ENCODE assay signal across 2 cellular contexts in the genomic region with DNA sequence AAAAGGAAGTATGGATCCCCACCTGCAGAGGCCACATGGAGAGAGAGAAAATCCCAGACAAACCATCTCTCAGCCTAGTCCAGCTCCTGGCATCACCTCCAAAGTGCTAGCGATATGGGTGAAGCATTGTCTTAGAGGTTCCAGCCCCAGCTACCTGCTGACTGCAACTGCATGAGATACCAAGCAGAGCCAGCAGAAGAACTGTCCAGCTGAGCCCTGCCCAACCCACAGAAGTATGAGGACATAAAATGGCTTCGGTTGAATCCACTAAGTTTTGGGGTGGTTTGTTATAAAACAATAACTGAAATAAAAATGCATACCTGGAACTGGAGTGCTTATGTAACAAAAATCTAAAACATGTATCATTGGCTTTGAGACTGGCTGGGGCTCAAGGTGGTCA.
A peak's percentile ranks its signal among the peaks of the same experiment; 100 is the strongest.
TF ChIP-seq lines count a peak whose summit lies in the region.

No MANE protein-coding gene starts in this region.

TF ChIP-seq in GM23338, 12 proteins besides CTCF, POLR2A, EP300 and RAD21:
- TF ChIP-seq, protein P1, sequence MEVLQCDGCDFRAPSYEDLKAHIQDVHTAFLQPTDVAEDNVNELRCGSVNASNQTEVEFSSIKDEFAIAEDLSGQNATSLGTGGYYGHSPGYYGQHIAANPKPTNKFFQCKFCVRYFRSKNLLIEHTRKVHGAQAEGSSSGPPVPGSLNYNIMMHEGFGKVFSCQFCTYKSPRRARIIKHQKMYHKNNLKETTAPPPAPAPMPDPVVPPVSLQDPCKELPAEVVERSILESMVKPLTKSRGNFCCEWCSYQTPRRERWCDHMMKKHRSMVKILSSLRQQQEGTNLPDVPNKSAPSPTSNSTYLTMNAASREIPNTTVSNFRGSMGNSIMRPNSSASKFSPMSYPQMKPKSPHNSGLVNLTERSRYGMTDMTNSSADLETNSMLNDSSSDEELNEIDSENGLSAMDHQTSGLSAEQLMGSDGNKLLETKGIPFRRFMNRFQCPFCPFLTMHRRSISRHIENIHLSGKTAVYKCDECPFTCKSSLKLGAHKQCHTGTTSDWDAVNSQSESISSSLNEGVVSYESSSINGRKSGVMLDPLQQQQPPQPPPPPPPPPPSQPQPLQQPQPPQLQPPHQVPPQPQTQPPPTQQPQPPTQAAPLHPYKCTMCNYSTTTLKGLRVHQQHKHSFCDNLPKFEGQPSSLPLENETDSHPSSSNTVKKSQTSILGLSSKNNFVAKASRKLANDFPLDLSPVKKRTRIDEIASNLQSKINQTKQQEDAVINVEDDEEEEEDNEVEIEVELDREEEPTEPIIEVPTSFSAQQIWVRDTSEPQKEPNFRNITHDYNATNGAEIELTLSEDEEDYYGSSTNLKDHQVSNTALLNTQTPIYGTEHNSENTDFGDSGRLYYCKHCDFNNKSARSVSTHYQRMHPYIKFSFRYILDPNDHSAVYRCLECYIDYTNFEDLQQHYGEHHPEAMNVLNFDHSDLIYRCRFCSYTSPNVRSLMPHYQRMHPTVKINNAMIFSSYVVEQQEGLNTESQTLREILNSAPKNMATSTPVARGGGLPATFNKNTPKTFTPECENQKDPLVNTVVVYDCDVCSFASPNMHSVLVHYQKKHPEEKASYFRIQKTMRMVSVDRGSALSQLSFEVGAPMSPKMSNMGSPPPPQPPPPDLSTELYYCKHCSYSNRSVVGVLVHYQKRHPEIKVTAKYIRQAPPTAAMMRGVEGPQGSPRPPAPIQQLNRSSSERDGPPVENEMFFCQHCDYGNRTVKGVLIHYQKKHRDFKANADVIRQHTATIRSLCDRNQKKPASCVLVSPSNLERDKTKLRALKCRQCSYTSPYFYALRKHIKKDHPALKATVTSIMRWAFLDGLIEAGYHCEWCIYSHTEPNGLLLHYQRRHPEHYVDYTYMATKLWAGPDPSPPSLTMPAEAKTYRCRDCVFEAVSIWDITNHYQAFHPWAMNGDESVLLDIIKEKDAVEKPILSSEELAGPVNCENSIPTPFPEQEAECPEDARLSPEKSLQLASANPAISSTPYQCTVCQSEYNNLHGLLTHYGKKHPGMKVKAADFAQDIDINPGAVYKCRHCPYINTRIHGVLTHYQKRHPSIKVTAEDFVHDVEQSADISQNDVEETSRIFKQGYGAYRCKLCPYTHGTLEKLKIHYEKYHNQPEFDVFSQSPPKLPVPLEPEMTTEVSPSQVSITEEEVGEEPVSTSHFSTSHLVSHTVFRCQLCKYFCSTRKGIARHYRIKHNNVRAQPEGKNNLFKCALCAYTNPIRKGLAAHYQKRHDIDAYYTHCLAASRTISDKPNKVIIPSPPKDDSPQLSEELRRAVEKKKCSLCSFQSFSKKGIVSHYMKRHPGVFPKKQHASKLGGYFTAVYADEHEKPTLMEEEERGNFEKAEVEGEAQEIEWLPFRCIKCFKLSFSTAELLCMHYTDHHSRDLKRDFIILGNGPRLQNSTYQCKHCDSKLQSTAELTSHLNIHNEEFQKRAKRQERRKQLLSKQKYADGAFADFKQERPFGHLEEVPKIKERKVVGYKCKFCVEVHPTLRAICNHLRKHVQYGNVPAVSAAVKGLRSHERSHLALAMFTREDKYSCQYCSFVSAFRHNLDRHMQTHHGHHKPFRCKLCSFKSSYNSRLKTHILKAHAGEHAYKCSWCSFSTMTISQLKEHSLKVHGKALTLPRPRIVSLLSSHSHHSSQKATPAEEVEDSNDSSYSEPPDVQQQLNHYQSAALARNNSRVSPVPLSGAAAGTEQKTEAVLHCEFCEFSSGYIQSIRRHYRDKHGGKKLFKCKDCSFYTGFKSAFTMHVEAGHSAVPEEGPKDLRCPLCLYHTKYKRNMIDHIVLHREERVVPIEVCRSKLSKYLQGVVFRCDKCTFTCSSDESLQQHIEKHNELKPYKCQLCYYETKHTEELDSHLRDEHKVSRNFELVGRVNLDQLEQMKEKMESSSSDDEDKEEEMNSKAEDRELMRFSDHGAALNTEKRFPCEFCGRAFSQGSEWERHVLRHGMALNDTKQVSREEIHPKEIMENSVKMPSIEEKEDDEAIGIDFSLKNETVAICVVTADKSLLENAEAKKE (CRISPR knock-in tag; IDR thresholded peaks at IDR 0.05) = no peak
- TF ChIP-seq STAT1 (IDR thresholded peaks at IDR 0.05; ENCODE audit: unreplicated experiment) (no peak), POLR2AphosphoS5 (IDR thresholded peaks at IDR 0.05; ENCODE audit: low read depth) (no peak), EZH2phosphoT487 (IDR thresholded peaks at IDR 0.05; ENCODE audit: unreplicated experiment) (no peak), EZH2 (IDR thresholded peaks at IDR 0.05; ENCODE audit: low read depth, unreplicated experiment) (no peak), ZNF331 (CRISPR knock-in tag; IDR thresholded peaks at IDR 0.05; ENCODE audit: low read depth) (peak; percentile 82)
- TF ChIP-seq, protein P2, sequence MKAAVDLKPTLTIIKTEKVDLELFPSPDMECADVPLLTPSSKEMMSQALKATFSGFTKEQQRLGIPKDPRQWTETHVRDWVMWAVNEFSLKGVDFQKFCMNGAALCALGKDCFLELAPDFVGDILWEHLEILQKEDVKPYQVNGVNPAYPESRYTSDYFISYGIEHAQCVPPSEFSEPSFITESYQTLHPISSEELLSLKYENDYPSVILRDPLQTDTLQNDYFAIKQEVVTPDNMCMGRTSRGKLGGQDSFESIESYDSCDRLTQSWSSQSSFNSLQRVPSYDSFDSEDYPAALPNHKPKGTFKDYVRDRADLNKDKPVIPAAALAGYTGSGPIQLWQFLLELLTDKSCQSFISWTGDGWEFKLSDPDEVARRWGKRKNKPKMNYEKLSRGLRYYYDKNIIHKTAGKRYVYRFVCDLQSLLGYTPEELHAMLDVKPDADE (IDR thresholded peaks at IDR 0.05) = no peak

TF ChIP-seq in H1, 55 proteins besides CTCF, POLR2A, EP300 and RAD21:
- TF ChIP-seq POU5F1 (IDR thresholded peaks at IDR 0.05; ENCODE audit: low read depth, low read length) (no peak), TAF1 (IDR thresholded peaks at IDR 0.05; ENCODE audit: low read depth, low read length) (no peak), KDM5A (IDR thresholded peaks at IDR 0.05; ENCODE audit: low read length) (no peak), SP2 (IDR thresholded peaks at IDR 0.05; ENCODE audit: low read length) (no peak), SIN3A (conservative IDR thresholded peaks at IDR 0.05 in 1 of 2, IDR thresholded peaks at IDR 0.05 in 1 of 2; ENCODE audit: low read depth in 1 of 2, low read length in 2 of 2) (no peak), JUN (IDR thresholded peaks at IDR 0.05; ENCODE audit: low read depth, low read length) (no peak), SIX5 (IDR thresholded peaks at IDR 0.05; ENCODE audit: low read depth, low read length) (no peak), JUND (IDR thresholded peaks at IDR 0.05; ENCODE audit: low read length) (no peak), RBBP5 (IDR thresholded peaks at IDR 0.05; ENCODE audit: borderline replicate concordance, low read depth, low read length) (no peak), CBX5 (IDR thresholded peaks at IDR 0.05; ENCODE audit: low read depth, low read length) (no peak), SRF (IDR thresholded peaks at IDR 0.05; ENCODE audit: low read depth, low read length) (no peak), SUZ12 (IDR thresholded peaks at IDR 0.05; ENCODE audit: low read length) (no peak)
- TF ChIP-seq, protein P3, sequence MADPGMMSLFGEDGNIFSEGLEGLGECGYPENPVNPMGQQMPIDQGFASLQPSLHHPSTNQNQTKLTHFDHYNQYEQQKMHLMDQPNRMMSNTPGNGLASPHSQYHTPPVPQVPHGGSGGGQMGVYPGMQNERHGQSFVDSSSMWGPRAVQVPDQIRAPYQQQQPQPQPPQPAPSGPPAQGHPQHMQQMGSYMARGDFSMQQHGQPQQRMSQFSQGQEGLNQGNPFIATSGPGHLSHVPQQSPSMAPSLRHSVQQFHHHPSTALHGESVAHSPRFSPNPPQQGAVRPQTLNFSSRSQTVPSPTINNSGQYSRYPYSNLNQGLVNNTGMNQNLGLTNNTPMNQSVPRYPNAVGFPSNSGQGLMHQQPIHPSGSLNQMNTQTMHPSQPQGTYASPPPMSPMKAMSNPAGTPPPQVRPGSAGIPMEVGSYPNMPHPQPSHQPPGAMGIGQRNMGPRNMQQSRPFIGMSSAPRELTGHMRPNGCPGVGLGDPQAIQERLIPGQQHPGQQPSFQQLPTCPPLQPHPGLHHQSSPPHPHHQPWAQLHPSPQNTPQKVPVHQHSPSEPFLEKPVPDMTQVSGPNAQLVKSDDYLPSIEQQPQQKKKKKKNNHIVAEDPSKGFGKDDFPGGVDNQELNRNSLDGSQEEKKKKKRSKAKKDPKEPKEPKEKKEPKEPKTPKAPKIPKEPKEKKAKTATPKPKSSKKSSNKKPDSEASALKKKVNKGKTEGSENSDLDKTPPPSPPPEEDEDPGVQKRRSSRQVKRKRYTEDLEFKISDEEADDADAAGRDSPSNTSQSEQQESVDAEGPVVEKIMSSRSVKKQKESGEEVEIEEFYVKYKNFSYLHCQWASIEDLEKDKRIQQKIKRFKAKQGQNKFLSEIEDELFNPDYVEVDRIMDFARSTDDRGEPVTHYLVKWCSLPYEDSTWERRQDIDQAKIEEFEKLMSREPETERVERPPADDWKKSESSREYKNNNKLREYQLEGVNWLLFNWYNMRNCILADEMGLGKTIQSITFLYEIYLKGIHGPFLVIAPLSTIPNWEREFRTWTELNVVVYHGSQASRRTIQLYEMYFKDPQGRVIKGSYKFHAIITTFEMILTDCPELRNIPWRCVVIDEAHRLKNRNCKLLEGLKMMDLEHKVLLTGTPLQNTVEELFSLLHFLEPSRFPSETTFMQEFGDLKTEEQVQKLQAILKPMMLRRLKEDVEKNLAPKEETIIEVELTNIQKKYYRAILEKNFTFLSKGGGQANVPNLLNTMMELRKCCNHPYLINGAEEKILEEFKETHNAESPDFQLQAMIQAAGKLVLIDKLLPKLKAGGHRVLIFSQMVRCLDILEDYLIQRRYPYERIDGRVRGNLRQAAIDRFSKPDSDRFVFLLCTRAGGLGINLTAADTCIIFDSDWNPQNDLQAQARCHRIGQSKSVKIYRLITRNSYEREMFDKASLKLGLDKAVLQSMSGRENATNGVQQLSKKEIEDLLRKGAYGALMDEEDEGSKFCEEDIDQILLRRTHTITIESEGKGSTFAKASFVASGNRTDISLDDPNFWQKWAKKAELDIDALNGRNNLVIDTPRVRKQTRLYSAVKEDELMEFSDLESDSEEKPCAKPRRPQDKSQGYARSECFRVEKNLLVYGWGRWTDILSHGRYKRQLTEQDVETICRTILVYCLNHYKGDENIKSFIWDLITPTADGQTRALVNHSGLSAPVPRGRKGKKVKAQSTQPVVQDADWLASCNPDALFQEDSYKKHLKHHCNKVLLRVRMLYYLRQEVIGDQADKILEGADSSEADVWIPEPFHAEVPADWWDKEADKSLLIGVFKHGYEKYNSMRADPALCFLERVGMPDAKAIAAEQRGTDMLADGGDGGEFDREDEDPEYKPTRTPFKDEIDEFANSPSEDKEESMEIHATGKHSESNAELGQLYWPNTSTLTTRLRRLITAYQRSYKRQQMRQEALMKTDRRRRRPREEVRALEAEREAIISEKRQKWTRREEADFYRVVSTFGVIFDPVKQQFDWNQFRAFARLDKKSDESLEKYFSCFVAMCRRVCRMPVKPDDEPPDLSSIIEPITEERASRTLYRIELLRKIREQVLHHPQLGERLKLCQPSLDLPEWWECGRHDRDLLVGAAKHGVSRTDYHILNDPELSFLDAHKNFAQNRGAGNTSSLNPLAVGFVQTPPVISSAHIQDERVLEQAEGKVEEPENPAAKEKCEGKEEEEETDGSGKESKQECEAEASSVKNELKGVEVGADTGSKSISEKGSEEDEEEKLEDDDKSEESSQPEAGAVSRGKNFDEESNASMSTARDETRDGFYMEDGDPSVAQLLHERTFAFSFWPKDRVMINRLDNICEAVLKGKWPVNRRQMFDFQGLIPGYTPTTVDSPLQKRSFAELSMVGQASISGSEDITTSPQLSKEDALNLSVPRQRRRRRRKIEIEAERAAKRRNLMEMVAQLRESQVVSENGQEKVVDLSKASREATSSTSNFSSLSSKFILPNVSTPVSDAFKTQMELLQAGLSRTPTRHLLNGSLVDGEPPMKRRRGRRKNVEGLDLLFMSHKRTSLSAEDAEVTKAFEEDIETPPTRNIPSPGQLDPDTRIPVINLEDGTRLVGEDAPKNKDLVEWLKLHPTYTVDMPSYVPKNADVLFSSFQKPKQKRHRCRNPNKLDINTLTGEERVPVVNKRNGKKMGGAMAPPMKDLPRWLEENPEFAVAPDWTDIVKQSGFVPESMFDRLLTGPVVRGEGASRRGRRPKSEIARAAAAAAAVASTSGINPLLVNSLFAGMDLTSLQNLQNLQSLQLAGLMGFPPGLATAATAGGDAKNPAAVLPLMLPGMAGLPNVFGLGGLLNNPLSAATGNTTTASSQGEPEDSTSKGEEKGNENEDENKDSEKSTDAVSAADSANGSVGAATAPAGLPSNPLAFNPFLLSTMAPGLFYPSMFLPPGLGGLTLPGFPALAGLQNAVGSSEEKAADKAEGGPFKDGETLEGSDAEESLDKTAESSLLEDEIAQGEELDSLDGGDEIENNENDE (IDR thresholded peaks at IDR 0.05; ENCODE audit: insufficient replicate concordance, low read length) = no peak
- TF ChIP-seq, protein P4, sequence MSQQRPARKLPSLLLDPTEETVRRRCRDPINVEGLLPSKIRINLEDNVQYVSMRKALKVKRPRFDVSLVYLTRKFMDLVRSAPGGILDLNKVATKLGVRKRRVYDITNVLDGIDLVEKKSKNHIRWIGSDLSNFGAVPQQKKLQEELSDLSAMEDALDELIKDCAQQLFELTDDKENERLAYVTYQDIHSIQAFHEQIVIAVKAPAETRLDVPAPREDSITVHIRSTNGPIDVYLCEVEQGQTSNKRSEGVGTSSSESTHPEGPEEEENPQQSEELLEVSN (IDR thresholded peaks at IDR 0.05) = no peak
- TF ChIP-seq, protein P5, sequence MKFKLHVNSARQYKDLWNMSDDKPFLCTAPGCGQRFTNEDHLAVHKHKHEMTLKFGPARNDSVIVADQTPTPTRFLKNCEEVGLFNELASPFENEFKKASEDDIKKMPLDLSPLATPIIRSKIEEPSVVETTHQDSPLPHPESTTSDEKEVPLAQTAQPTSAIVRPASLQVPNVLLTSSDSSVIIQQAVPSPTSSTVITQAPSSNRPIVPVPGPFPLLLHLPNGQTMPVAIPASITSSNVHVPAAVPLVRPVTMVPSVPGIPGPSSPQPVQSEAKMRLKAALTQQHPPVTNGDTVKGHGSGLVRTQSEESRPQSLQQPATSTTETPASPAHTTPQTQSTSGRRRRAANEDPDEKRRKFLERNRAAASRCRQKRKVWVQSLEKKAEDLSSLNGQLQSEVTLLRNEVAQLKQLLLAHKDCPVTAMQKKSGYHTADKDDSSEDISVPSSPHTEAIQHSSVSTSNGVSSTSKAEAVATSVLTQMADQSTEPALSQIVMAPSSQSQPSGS (IDR thresholded peaks at IDR 0.05; ENCODE audit: low read length) = no peak
